ENCODE assay signal across 10 cellular contexts in the genomic region with DNA sequence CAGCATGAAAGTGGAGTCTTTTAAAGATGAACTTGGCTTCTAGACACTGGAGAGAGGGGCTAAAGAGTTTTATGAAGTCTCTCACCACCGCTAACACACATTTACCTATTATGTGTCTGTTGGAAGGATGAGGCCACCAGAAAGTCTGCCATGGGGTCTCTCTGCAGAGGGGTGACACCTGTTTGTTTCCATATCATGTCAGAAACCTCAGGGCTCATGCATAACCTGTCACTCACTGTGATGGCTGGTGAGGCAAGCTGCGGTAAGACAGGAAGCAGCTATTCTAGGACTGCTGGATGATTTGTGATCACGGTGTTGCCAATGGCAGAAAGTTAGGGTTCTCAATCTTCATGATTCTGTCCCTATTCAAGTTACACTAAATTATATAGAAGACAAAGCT.
DNase-seq lines count a peak whose midpoint lies in the region; ATAC-seq lines count a peak whose summit lies in the region.
"Had no signal": no experiment of that assay in that cellular context is flagged by ENCODE, and none has a peak within 500 bp of the region (broad histone marks: within the 10 kb centered on the region; RNA-seq: fewer than 3 reads in every experiment).

No MANE protein-coding gene starts in this region.

- no peak overlapping the region for H3K27ac Mint-ChIP-seq in activated CD4-positive, alpha-beta T cell treated with anti-CD3 and anti-CD28 coated beads for 36 hours
- no peak overlapping the region for H3K27ac Mint-ChIP-seq in stimulated activated effector memory CD8-positive, alpha-beta T cell treated with anti-CD3 and anti-CD28 coated beads, Interleukin-12 subunit alpha, Interleukin-12 subunit beta, amount 100 ng/mL, for 72 hours

- no peaks in the 10 kb centered on the region for H3K9me3 Mint-ChIP-seq in activated CD4-positive, alpha-beta T cell treated with anti-CD3 and anti-CD28 coated beads for 36 hours (ENCODE audit: low read depth)
- no peaks in the 10 kb centered on the region for H3K9me3 Mint-ChIP-seq in stimulated activated effector memory CD8-positive, alpha-beta T cell treated with anti-CD3 and anti-CD28 coated beads, Interleukin-12 subunit alpha, Interleukin-12 subunit beta, amount 100 ng/mL, for 72 hours
- H3K9me3 Mint-ChIP-seq: T-cell had no signal

- intact Hi-C loops in activated CD4-positive, alpha-beta T cell treated with anti-CD3 and anti-CD28 coated beads for 36 hours (cut with DNase I, micrococcal nuclease) = no loop called here

- H3K4me1 Mint-ChIP-seq in activated CD4-positive, alpha-beta T cell treated with anti-CD3 and anti-CD28 coated beads for 36 hours = peaks cover 11% of the 10 kb centered on the region
- H3K4me1 Mint-ChIP-seq in stimulated activated effector memory CD8-positive, alpha-beta T cell treated with anti-CD3 and anti-CD28 coated beads, Interleukin-12 subunit alpha, Interleukin-12 subunit beta, amount 100 ng/mL, for 72 hours = peaks cover 35% of the 10 kb centered on the region

- DNase-seq in activated CD4-positive, alpha-beta T cell treated with anti-CD3 and anti-CD28 coated beads for 36 hours = no peak
- DNase-seq in activated CD4-positive, alpha-beta T cell treated with anti-CD3 and anti-CD28 coated beads, Interleukin-2, amount 50 U/mL, for 48 hours = no peak
- DNase-seq in NAMALWA (ENCODE audit: low spot score) = peak; percentile 78
- no peak for DNase-seq in stimulated activated effector memory CD8-positive, alpha-beta T cell treated with anti-CD3 and anti-CD28 coated beads, Interleukin-12 subunit alpha, Interleukin-12 subunit beta, amount 100 ng/mL, for 72 hours (ENCODE audit: low spot score in 2 of 2)
- DNase-seq in NOMO-1 treated with DMSO at 0.1 percent for 48 hours (lab: John Stamatoyannopoulos, UW; ENCODE audit: unreplicated experiment) = no peak
- no peak for DNase-seq in stimulated activated CD4-positive, alpha-beta T cell treated with anti-CD3 and anti-CD28 coated beads, Interleukin-2, amount 100 ng/mL, for 24 hours
- DNase-seq in dermis blood vessel endothelial cell = no peak
- DNase-seq: MG63, T-cell had no signal

- POLR2A ChIA-PET in activated CD4-positive, alpha-beta T cell treated with anti-CD3 and anti-CD28 coated beads for 36 hours (lab: Charles Lee) = no interaction called here

- no peaks in the 10 kb centered on the region for H3K36me3 Mint-ChIP-seq in activated CD4-positive, alpha-beta T cell treated with anti-CD3 and anti-CD28 coated beads for 36 hours (ENCODE audit: low read depth)
- H3K36me3 Mint-ChIP-seq in stimulated activated effector memory CD8-positive, alpha-beta T cell treated with anti-CD3 and anti-CD28 coated beads, Interleukin-12 subunit alpha, Interleukin-12 subunit beta, amount 100 ng/mL, for 72 hours = no peaks in the 10 kb centered on the region

- H3K27me3 Mint-ChIP-seq in activated CD4-positive, alpha-beta T cell treated with anti-CD3 and anti-CD28 coated beads for 36 hours = no peaks in the 10 kb centered on the region
- H3K27me3 Mint-ChIP-seq: T-cell had no signal

- H3K4me3 Mint-ChIP-seq in activated CD4-positive, alpha-beta T cell treated with anti-CD3 and anti-CD28 coated beads for 36 hours = no peak overlapping the region
- no peak overlapping the region for H3K4me3 Mint-ChIP-seq in stimulated activated effector memory CD8-positive, alpha-beta T cell treated with anti-CD3 and anti-CD28 coated beads, Interleukin-12 subunit alpha, Interleukin-12 subunit beta, amount 100 ng/mL, for 72 hours
- H3K4me3 Mint-ChIP-seq: T-cell had no signal

- CTCF ChIA-PET in activated CD4-positive, alpha-beta T cell treated with anti-CD3 and anti-CD28 coated beads for 36 hours (lab: Charles Lee) = interaction anchor here (0.7 to 1.5 kb wide), 2 partner anchors 16 to 40 kb away, joined by 3 to 4 read pairs; no protein-coding TSS in a partner anchor

- peak; percentile 54 for ATAC-seq in activated CD4-positive, alpha-beta T cell treated with anti-CD3 and anti-CD28 coated beads for 36 hours
- peak; percentile 40 for ATAC-seq in HG02623 (IDR thresholded peaks at IDR 0.05; ENCODE audit: unreplicated experiment)
- peak; percentile 71 for ATAC-seq in stimulated activated effector memory CD8-positive, alpha-beta T cell treated with anti-CD3 and anti-CD28 coated beads, Interleukin-12 subunit alpha, Interleukin-12 subunit beta, amount 100 ng/mL, for 72 hours
